14 cellular contexts compared by ENCODE assay signal in genomic region chr13:26658972-26659371, GRCh38.
A peak's percentile ranks its signal among the peaks of the same experiment; 100 is the strongest.
DNase-seq lines count a peak whose midpoint lies in the region; ATAC-seq and TF ChIP-seq lines count a peak whose summit lies in the region.
"Had no signal": no experiment of that assay in that cellular context is flagged by ENCODE, and none has a peak within 500 bp of the region (broad histone marks: within the 10 kb centered on the region; RNA-seq: fewer than 3 reads in every experiment).

No MANE protein-coding gene starts in this region.

- no peak overlapping the region for H2BK20ac ChIP-seq in H9 (ENCODE audit: low read depth, low read length, poor library complexity, severe bottlenecking)

- TF ChIP-seq CTCF in H9 (conservative IDR thresholded peaks at IDR 0.05) (no peak), transverse colon (IDR thresholded peaks at IDR 0.05) (no peak)

- H2AFZ ChIP-seq in H9 (ENCODE audit: low read length): no peak overlapping the region

- no peak overlapping the region for H4K8ac ChIP-seq in H9 (replicated peaks; ENCODE audit: insufficient read length, low read depth, low read length)

- H3K27ac Mint-ChIP-seq in H9: no peak overlapping the region
- H3K27ac Mint-ChIP-seq: T-cell had no signal

- no peak overlapping the region for H2BK15ac ChIP-seq in H9 (ENCODE audit: low read depth, low read length)

- H2AK5ac ChIP-seq in H9 (ENCODE audit: insufficient read length, low read length): no peak overlapping the region

- no peaks in the 10 kb centered on the region for H3K36me3 ChIP-seq in transverse colon
- H3K36me3 ChIP-seq: BLaER1 treated with 17β-estradiol and CSF1 and Interleukin-3, amounts not matched to agents 10 nM and 100 nM; SJCRH30 had no signal

- no peaks in the 10 kb centered on the region for H3K9me3 Mint-ChIP-seq in H9
- H3K9me3 Mint-ChIP-seq: T-cell had no signal

- no peak overlapping the region for H3K56ac ChIP-seq in H9 (ENCODE audit: insufficient read length, low read depth, low read length)

- no peaks in the 10 kb centered on the region for H3K27me3 Mint-ChIP-seq in H9 (ENCODE audit: low read depth)

- 0 out of 7 replicates have a peak, but pooled peaks cover 0 to 2% (median 0%) of the 10 kb centered on the region in 3 experiments for H3K36me3 Mint-ChIP-seq in H9 (ENCODE audit: insufficient read depth in 1 of 3, low read depth in 3 of 3)
- H3K36me3 Mint-ChIP-seq: T-cell had no signal

- no peak overlapping the region for H2BK12ac ChIP-seq in H9 (ENCODE audit: insufficient read length, low read depth, low read length)

- peak overlapping the region; percentile 92 for H3K23ac ChIP-seq in H9 (ENCODE audit: insufficient read length, low read depth, low read length)

- peaks cover 0 to 3% of the 10 kb centered on the region in 2 experiments; a peak in 1 of 4 replicates for H3K4me1 Mint-ChIP-seq in H9
- H3K4me1 Mint-ChIP-seq: T-cell had no signal

- H3K23me2 ChIP-seq in H9 (ENCODE audit: insufficient read length, low read depth, low read length, poor library complexity, severe bottlenecking): no peaks in the 10 kb centered on the region

- no peak overlapping the region for H3K4me3 ChIP-seq in right cardiac atrium (ENCODE audit: low read length)
- H3K4me3 ChIP-seq in transverse colon: no peak overlapping the region
- H3K4me3 ChIP-seq: BLaER1 treated with 17β-estradiol and CSF1 and Interleukin-3, amounts not matched to agents 10 nM and 100 nM; SJCRH30 had no signal

- H4K20me1 ChIP-seq in H9 (ENCODE audit: control insufficient read depth, insufficient read depth, insufficient read length): no peaks in the 10 kb centered on the region
- H4K20me1 ChIP-seq: BLaER1 treated with 17β-estradiol and CSF1 and Interleukin-3, amounts not matched to agents 10 nM and 100 nM had no signal

- H4K5ac ChIP-seq in H9 (ENCODE audit: insufficient read length, low read depth, low read length): no peak overlapping the region

- no peak for TF ChIP-seq POLR2A in transverse colon (IDR thresholded peaks at IDR 0.05)

- H3K9ac ChIP-seq in H9 (ENCODE audit: extremely low read depth, insufficient read length, low read length): no peak overlapping the region
- H3K9ac ChIP-seq: BLaER1 treated with 17β-estradiol and CSF1 and Interleukin-3, amounts not matched to agents 10 nM and 100 nM had no signal

- peak; percentile 47 to 48 for ATAC-seq in right cardiac atrium
- ATAC-seq: HepG2 had no signal

- H3K4me1 ChIP-seq in H9 (ENCODE audit: insufficient read depth, low read length) (no peaks in the 10 kb centered on the region; the same call in 1 of the 2 replicates), right cardiac atrium (ENCODE audit: control insufficient read depth, insufficient read depth, low read length) (peaks cover 3% of the 10 kb centered on the region), transverse colon (no peaks in the 10 kb centered on the region)

- H3K4ac ChIP-seq in H9 (ENCODE audit: low read depth, low read length): no peak overlapping the region

- no peak overlapping the region for H3K27ac ChIP-seq in H9 (ENCODE audit: insufficient read length, low read depth, low read length)
- peak overlapping the region; percentile 1 for H3K27ac ChIP-seq in caudate nucleus (ENCODE audit: low read depth, low read length)
- H3K27ac ChIP-seq in right cardiac atrium (ENCODE audit: low read length): no peak overlapping the region
- no peak overlapping the region for H3K27ac ChIP-seq in transverse colon
- H3K27ac ChIP-seq: BLaER1 treated with 17β-estradiol and CSF1 and Interleukin-3, amounts not matched to agents 10 nM and 100 nM; SJCRH30 had no signal

- H2BK5ac ChIP-seq in H9 (ENCODE audit: insufficient read length, low read length): no peak overlapping the region

- no peak overlapping the region for H2BK120ac ChIP-seq in H9 (ENCODE audit: low read depth, low read length, poor library complexity, severe bottlenecking)

- H3K9me3 ChIP-seq in H9 (ENCODE audit: control insufficient read depth, low read depth, low read length) (no peaks in the 10 kb centered on the region), right cardiac atrium (ENCODE audit: control insufficient read depth, low read length) (no peaks in the 10 kb centered on the region), transverse colon (no peaks in the 10 kb centered on the region)
- H3K9me3 ChIP-seq: BLaER1 treated with 17β-estradiol and CSF1 and Interleukin-3, amounts not matched to agents 10 nM and 100 nM; SJCRH30 had no signal

- H3K79me1 ChIP-seq in H9 (ENCODE audit: insufficient read depth, low read depth, low read length, poor library complexity, severe bottlenecking): no peaks in the 10 kb centered on the region

- no peak overlapping the region for H4K91ac ChIP-seq in H9 (ENCODE audit: insufficient read length, low read depth, low read length)

- H3K18ac ChIP-seq in H9 (ENCODE audit: insufficient read length, low read depth, low read length): no peak overlapping the region

- H3K4me3 Mint-ChIP-seq in H9: no peak overlapping the region
- H3K4me3 Mint-ChIP-seq: T-cell had no signal

- no peak overlapping the region for H3K14ac ChIP-seq in H9 (ENCODE audit: insufficient read depth, low read length)

- intact Hi-C loops in right cardiac atrium (cut with DNase I) (no loop called here), transverse colon (cut with DNase I; ENCODE audit: low total_unique reads) (no loop called here)

- no peaks in the 10 kb centered on the region for H3K79me2 ChIP-seq in H9 (ENCODE audit: insufficient read depth, low read length)

- no peak for TF ChIP-seq EP300 in transverse colon (IDR thresholded peaks at IDR 0.05; ENCODE audit: low read depth)

- in situ Hi-C loops in transverse colon (cut with MboI; ENCODE audit: low pct_ligation_motif_present in 1 of 4, low pct_unique_long_range_greater_than_20kb in 1 of 4, low sequenced_read_pairs in 3 of 4): no loop called here

- DNase-seq in COR-L47 (lab: John Stamatoyannopoulos, UW) (peak; percentile 7), H9 (no peak), caudate nucleus (lab: John Stamatoyannopoulos, UW) (no peak), right cardiac atrium (no peak), DMS114 treated with DMSO at 0.1 percent for 48 hours (lab: John Stamatoyannopoulos, UW; ENCODE audit: unreplicated experiment) (no peak), AG20443 (ENCODE audit: low spot score) (no peak), transverse colon (no peak)
- DNase-seq: DMS 273 treated with DMSO at 0.1 percent for 48 hours, NCI-H2081, NCI-H446, SJCRH30, T-cell had no signal

- WGBS in H9 (ENCODE audit: extremely low coverage, insufficient read length, low lambda C conversion rate): no CpG with 5 or more reads among the region's 2 CpGs
- WGBS in right cardiac atrium: 75% methylated on average over 2 of the region's 2 CpGs
- WGBS in transverse colon (ENCODE audit: low coverage in 1 of 2), 2 donors: 85 to 89% methylated on average over 2 of the region's 2 CpGs

- H3K27me3 ChIP-seq in H9 (ENCODE audit: insufficient read depth, low read length): no peaks in the 10 kb centered on the region
- no peaks in the 10 kb centered on the region for H3K27me3 ChIP-seq in right cardiac atrium (ENCODE audit: control insufficient read depth, insufficient read depth)
- H3K27me3 ChIP-seq in transverse colon: no peaks in the 10 kb centered on the region
- H3K27me3 ChIP-seq: BLaER1 treated with 17β-estradiol and CSF1 and Interleukin-3, amounts not matched to agents 10 nM and 100 nM; SJCRH30 had no signal

- no peak overlapping the region for H3T11ph ChIP-seq in H9 (ENCODE audit: low read length)

- H3K4me2 ChIP-seq in H9 (ENCODE audit: insufficient read depth, insufficient read length, low read length): no peak overlapping the region
